In the genomic region with DNA sequence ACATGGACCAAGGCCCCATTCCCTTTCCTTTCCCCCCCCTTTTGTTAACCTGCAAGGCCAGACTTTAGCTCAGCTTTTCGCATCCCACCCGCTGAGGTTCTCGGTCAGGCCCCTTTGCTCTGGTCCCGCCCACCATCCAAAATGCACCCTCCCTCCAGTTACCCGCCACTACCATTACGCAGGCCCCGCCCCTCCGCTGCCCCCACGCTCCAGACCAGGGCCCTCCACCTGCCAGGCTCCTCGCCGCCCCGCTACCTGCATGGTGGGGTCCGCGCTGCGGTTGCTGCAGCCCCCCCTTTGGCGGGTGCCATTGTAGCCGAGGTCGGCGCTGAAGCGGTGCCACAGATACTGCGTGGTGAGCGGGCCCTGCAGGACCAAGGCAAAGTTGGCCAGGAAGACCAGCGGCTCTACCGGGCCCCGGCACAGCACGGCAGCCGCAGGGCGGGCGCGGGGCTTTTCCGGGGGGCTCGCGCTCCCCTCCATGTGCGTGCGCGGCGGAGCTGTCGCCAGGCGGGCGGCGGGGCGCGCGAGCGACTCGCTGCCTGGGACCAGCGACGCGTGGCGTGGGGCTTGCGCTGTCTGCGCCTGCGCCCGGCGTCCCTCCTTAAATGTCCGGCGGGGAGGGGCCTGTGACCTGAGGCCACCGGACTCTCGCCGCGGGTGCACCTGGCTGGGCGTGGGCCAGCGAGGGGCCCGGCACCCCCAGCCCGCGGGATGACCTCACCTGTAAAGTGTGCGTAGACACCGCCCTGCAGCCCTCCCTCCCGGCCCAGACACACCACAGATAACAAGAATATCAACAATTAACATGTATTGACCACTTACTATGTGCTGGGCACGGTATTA, we compare ENCODE assay signal across 8 cellular contexts. TPM values are rescaled to one million over a fixed set of nuclear protein-coding genes. Genes with fewer than 3 reads are reported as not detected.
DNase-seq lines count a peak whose midpoint lies in the region; ATAC-seq and TF ChIP-seq lines count a peak whose summit lies in the region.

Gene SLC46A1 (minus strand): TSS at position 581 of the 846 bp plus-strand sequence. CDS start 98 bp downstream, at position 483.

- H3K36me3 ChIP-seq in neural cell (ENCODE audit: insufficient read depth, low read length) (no peaks in the 10 kb centered on the region), testis (ENCODE audit: low read depth, missing control alignments) (no peaks in the 10 kb centered on the region)

- intact Hi-C loops in testis (cut with DNase I; ENCODE audit: low total_unique reads) = no loop called here

- no peak for TF ChIP-seq CTCF in GM12864 (IDR thresholded peaks at IDR 0.05; ENCODE audit: low read depth, low read length, missing control alignments)
- TF ChIP-seq CTCF in fibroblast of villous mesenchyme (IDR thresholded peaks at IDR 0.05; ENCODE audit: insufficient read depth, low read depth, low read length) = no peak
- no peak for TF ChIP-seq CTCF in neural cell (IDR thresholded peaks at IDR 0.05; ENCODE audit: poor library complexity, severe bottlenecking)
- TF ChIP-seq CTCF in testis (IDR thresholded peaks at IDR 0.05) = no peak

- peak; percentile 61 for ATAC-seq in HG03025 (IDR thresholded peaks at IDR 0.05; ENCODE audit: low FRiP score, unreplicated experiment)
- peak; percentile 86 to 88 for ATAC-seq in activated T-cell treated with anti-CD3 and anti-CD28 coated beads, Interleukin-2, amount 50 U/mL, for 72 hours (replicated peaks in 1 of 2)

- H3K79me2 ChIP-seq in neural cell (replicated peaks; ENCODE audit: insufficient read depth, low read length) = no peaks in the 10 kb centered on the region

- H3K4me2 ChIP-seq in neural cell (ENCODE audit: low read length) = peak within 1 kb of the TSS; percentile 73

- no peak for DNase-seq in GM12864 (ENCODE audit: low read depth)
- DNase-seq in NCI-H748 (lab: John Stamatoyannopoulos, UW; ENCODE audit: unreplicated experiment) = peak; percentile 81
- peak; percentile 67 to 72 for DNase-seq in activated T-cell treated with anti-CD3 and anti-CD28 coated beads, Interleukin-2, amount 50 U/mL, for 72 hours
- DNase-seq in fibroblast of villous mesenchyme (ENCODE audit: low read depth) = peak; percentile 28
- peak; percentile 74 for DNase-seq in testis
- no peak for DNase-seq in T-helper 9 cell

- TF ChIP-seq EP300 in neural cell (conservative IDR thresholded peaks at IDR 0.05; ENCODE audit: poor library complexity, severe bottlenecking) = peak; percentile 17

- H3K9me3 ChIP-seq in neural cell (ENCODE audit: low read length) = no peaks in the 10 kb centered on the region
- H3K9me3 ChIP-seq in testis = no peaks in the 10 kb centered on the region

- no peaks in the 10 kb centered on the region for H3K9me3 Mint-ChIP-seq in activated T-cell treated with anti-CD3 and anti-CD28 coated beads, Interleukin-2, amount 50 U/mL, for 72 hours

- peaks cover 13% of the 10 kb centered on the region for H3K27me3 Mint-ChIP-seq in activated T-cell treated with anti-CD3 and anti-CD28 coated beads, Interleukin-2, amount 50 U/mL, for 72 hours (ENCODE audit: low read depth)

- H3K4me1 Mint-ChIP-seq in activated T-cell treated with anti-CD3 and anti-CD28 coated beads, Interleukin-2, amount 50 U/mL, for 72 hours (ENCODE audit: low read depth) = peaks cover 7% of the 10 kb centered on the region

- H3K27me3 ChIP-seq in neural cell (ENCODE audit: insufficient read depth, low read depth, low read length) = no peaks in the 10 kb centered on the region
- no peaks in the 10 kb centered on the region for H3K27me3 ChIP-seq in testis

- H3K9me2 ChIP-seq in neural cell (ENCODE audit: insufficient read depth, low read length) = no peaks in the 10 kb centered on the region

- peaks cover 12% of the 10 kb centered on the region for H3K4me1 ChIP-seq in testis

- no peaks in the 10 kb centered on the region for H3K36me3 Mint-ChIP-seq in activated T-cell treated with anti-CD3 and anti-CD28 coated beads, Interleukin-2, amount 50 U/mL, for 72 hours (ENCODE audit: insufficient read depth in 2 of 2)

- peak within 1 kb of the TSS; percentile 80 to 84 for H3K4me3 Mint-ChIP-seq in activated T-cell treated with anti-CD3 and anti-CD28 coated beads, Interleukin-2, amount 50 U/mL, for 72 hours

- peak within 1 kb of the TSS; percentile 69 for H3K9ac ChIP-seq in neural cell (ENCODE audit: low read length)

- 1 to 3% methylated on average over 6 to 69 of the region's 70 CpGs for WGBS in testis, 2 donors

- no peak within 1 kb of the TSS for H3K27ac Mint-ChIP-seq in activated T-cell treated with anti-CD3 and anti-CD28 coated beads, Interleukin-2, amount 50 U/mL, for 72 hours

- H2AFZ ChIP-seq in neural cell (ENCODE audit: low read depth, low read length) = peak within 1 kb of the TSS; percentile 65

- H3K27ac ChIP-seq in neural cell (ENCODE audit: low read length) (peak within 1 kb of the TSS; percentile 31), testis (peak within 1 kb of the TSS in 1 of 2 donors; percentile 14)

- peak within 1 kb of the TSS; percentile 86 for H3K4me3 ChIP-seq in GM12864 (ENCODE audit: low read depth, low read length)
- peak within 1 kb of the TSS; percentile 71 for H3K4me3 ChIP-seq in fibroblast of villous mesenchyme (ENCODE audit: low read depth, low read length)
- peak within 1 kb of the TSS; percentile 78 for H3K4me3 ChIP-seq in neural cell (ENCODE audit: low read length)
- peak within 1 kb of the TSS; percentile 80 to 84 for H3K4me3 ChIP-seq in testis

- peaks cover 4% of the 10 kb centered on the region for H3F3A ChIP-seq in neural cell (ENCODE audit: insufficient read depth, low read length, poor library complexity, severe bottlenecking)

- TF ChIP-seq RAD21 in neural cell (conservative IDR thresholded peaks at IDR 0.05) = no peak

- H4K20me1 ChIP-seq in neural cell (ENCODE audit: insufficient read depth) = no peaks in the 10 kb centered on the region

- no peak for TF ChIP-seq POLR2A in testis (IDR thresholded peaks at IDR 0.05)

TF ChIP-seq in neural cell, 6 proteins besides CTCF, POLR2A, EP300 and RAD21:
- TF ChIP-seq, protein P1, sequence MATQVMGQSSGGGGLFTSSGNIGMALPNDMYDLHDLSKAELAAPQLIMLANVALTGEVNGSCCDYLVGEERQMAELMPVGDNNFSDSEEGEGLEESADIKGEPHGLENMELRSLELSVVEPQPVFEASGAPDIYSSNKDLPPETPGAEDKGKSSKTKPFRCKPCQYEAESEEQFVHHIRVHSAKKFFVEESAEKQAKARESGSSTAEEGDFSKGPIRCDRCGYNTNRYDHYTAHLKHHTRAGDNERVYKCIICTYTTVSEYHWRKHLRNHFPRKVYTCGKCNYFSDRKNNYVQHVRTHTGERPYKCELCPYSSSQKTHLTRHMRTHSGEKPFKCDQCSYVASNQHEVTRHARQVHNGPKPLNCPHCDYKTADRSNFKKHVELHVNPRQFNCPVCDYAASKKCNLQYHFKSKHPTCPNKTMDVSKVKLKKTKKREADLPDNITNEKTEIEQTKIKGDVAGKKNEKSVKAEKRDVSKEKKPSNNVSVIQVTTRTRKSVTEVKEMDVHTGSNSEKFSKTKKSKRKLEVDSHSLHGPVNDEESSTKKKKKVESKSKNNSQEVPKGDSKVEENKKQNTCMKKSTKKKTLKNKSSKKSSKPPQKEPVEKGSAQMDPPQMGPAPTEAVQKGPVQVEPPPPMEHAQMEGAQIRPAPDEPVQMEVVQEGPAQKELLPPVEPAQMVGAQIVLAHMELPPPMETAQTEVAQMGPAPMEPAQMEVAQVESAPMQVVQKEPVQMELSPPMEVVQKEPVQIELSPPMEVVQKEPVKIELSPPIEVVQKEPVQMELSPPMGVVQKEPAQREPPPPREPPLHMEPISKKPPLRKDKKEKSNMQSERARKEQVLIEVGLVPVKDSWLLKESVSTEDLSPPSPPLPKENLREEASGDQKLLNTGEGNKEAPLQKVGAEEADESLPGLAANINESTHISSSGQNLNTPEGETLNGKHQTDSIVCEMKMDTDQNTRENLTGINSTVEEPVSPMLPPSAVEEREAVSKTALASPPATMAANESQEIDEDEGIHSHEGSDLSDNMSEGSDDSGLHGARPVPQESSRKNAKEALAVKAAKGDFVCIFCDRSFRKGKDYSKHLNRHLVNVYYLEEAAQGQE (IDR thresholded peaks at IDR 0.05; ENCODE audit: borderline replicate concordance) = no peak
- no peak for TF ChIP-seq EZH2 (IDR thresholded peaks at IDR 0.05; ENCODE audit: borderline replicate concordance, insufficient read depth, low read length, poor library complexity, severe bottlenecking)
- no peak for TF ChIP-seq TAF1 (IDR thresholded peaks at IDR 0.05; ENCODE audit: low read depth)
- peak; percentile 81 for TF ChIP-seq MXI1 (conservative IDR thresholded peaks at IDR 0.05; ENCODE audit: poor library complexity, severe bottlenecking)
- TF ChIP-seq POLR2AphosphoS5 (IDR thresholded peaks at IDR 0.05) = peak; percentile 47
- no peak for TF ChIP-seq SMC3 (conservative IDR thresholded peaks at IDR 0.05; ENCODE audit: poor library complexity)

RNA-seq across cellular contexts. Expression of gene SLC46A1, which starts in this region (rescaled TPM):
- total RNA-seq in activated T-cell treated with anti-CD3 and anti-CD28 coated beads, Interleukin-2, amount 50 U/mL, for 72 hours = 1 to 10 TPM; 2.1 TPM
- 8.4 and 9.5 TPM in 2 replicates for total RNA-seq in fibroblast of villous mesenchyme
- polyA plus RNA-seq in neural cell = 12.3 and 15.3 TPM in 2 replicates
- polyA minus RNA-seq in neural cell = 17.3 and 20.8 TPM in 2 replicates
- total RNA-seq in testis = 10 to 100 TPM; 13.5 to 13.7 TPM
- 7.5 TPM for polyA plus RNA-seq in testis (ENCODE audit: insufficient read depth, low read depth, low replicate concordance)

Comparison
In these comparisons a context has a peak if more than half of its experiments do, and no peak if none do; other contexts are left out.
1. DNase-seq: peak in NCI-H748 (single experiment), activated T-cell treated with anti-CD3 and anti-CD28 coated beads, Interleukin-2, amount 50 U/mL, for 72 hours (2 of 2), fibroblast of villous mesenchyme (single experiment) and testis (single experiment); none in GM12864 (single experiment) and T-helper 9 cell (single experiment).
2. Peak in every context shown above with its lines, with median percentiles within 50 percentile points of each other: H3K4me3 ChIP-seq.